Comparison of ENCODE assay signal across 8 cellular contexts in the genomic region with DNA sequence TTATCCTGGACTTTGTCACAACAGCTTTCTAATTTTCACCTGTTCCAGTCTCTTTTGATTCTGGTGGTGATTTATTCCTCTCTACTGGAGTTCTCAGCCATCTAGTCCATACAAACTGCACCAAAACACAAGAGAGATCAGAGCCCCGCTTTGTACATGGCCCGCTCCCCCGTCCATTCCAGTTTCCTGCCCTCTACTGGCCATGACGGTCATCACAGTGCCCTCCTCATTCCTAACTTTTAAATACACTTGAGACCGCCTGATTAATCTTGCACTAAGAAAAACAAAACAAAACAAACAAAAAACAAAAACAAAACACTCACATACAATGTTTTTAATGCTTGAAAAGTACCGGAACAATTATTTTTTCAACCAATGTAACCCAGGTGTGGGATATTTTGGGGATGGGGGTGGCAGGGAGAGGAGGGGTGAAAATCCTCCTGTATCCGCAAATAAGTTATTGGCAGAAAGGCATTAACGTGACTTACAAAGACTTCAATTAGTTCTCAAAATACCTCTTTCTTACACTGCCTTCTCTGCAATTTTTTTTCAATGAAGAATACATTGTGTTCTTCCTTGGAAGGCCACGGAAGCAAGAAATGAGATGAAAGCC.
DNase-seq lines count a peak whose midpoint lies in the region; ATAC-seq, FAIRE-seq and TF ChIP-seq lines count a peak whose summit lies in the region.

No MANE protein-coding gene starts in this region.

- H3K56ac ChIP-seq in H1 (replicated peaks; ENCODE audit: insufficient read length, low read depth, low read length), result no peak overlapping the region

- no peak overlapping the region for H2BK120ac ChIP-seq in H1 (replicated peaks; ENCODE audit: low read depth, low read length)

- no peaks in the 10 kb centered on the region for H3K9me3 ChIP-seq in AG04450 (ENCODE audit: control insufficient read depth, insufficient read depth, low read length)
- H3K9me3 ChIP-seq in H1 (ENCODE audit: insufficient read depth in 2 of 2, low read depth in 1 of 2, low read length in 1 of 2), result no peaks in the 10 kb centered on the region
- H3K9me3 ChIP-seq in psoas muscle, result no peaks in the 10 kb centered on the region

- H4K20me1 ChIP-seq in H1 (replicated peaks in 1 of 2; ENCODE audit: control insufficient read depth in 1 of 2, insufficient read depth in 2 of 2, low read length in 2 of 2), result no peaks in the 10 kb centered on the region

- H3K4me3 ChIP-seq in AG04450 (ENCODE audit: low read depth, low read length) (no peak overlapping the region), H1 (ENCODE audit: extremely low read depth in 1 of 4, insufficient read depth in 2 of 4, low read depth in 3 of 4, low read length in 4 of 4) (peak overlapping the region in 2 of 4 experiments; percentile 42 to 45; a peak in 4 of 8 replicates), psoas muscle (no peak overlapping the region)

- H3K9ac ChIP-seq in H1 (replicated peaks in 1 of 4; ENCODE audit: extremely low read depth in 1 of 4, low read depth in 3 of 4, low read length in 3 of 4), result no peak overlapping the region

- H2BK12ac ChIP-seq in H1 (ENCODE audit: low read depth, low read length), result no peak overlapping the region

- H2AK5ac ChIP-seq in H1 (ENCODE audit: low read depth, low read length), result no peak overlapping the region

- H3K4me1 ChIP-seq in H1 (replicated peaks in 1 of 4; ENCODE audit: control insufficient read depth in 3 of 4, insufficient read depth in 4 of 4, low read length in 3 of 4) (peaks cover 0 to 6% (median 0%) of the 10 kb centered on the region in 4 experiments; a peak in 3 of 7 replicates), psoas muscle (no peaks in the 10 kb centered on the region)

- peak; percentile 48 to 57 for TF ChIP-seq RAD21 in H1 (IDR thresholded peaks at IDR 0.05 in 1 of 2, conservative IDR thresholded peaks at IDR 0.05 in 1 of 2; ENCODE audit: low read depth in 2 of 2, low read length in 2 of 2)

- CTCF ChIA-PET in AG04450 (lab: Charles Lee), result interaction anchor here (0.5 to 0.6 kb wide), 3 partner anchors 9 to 603 kb away, joined by 3 read pairs; no protein-coding TSS in a partner anchor
- CTCF ChIA-PET in H1 (lab: Charles Lee; ENCODE audit: partially characterized antibody), result interaction anchor here (0.7 to 2.2 kb wide), 2 partner anchors 10 to 17 kb away, joined by 7 to 12 read pairs; no protein-coding TSS in a partner anchor

- no peak overlapping the region for H3K23ac ChIP-seq in H1 (ENCODE audit: insufficient read length)

- 73% methylated on average over 9 of the region's 9 CpGs; no CpG with 5 or more reads in 1 of the 2 experiments for WGBS in H1 (ENCODE audit: extremely low coverage in 1 of 2, insufficient coverage in 1 of 2, insufficient read length in 1 of 2, insufficient replicate concordance in 2 of 2, low coverage in 1 of 2, low lambda C conversion rate in 2 of 2, missing lambda C conversion rate in 1 of 2), 2 experiments
- 63 to 77% (median 67%) methylated on average over 9 of the region's 9 CpGs for WGBS in psoas muscle, 3 donors

- TF ChIP-seq POLR2A in H1 (IDR thresholded peaks at IDR 0.05; ENCODE audit: control extremely low read depth in 1 of 2, low read depth in 2 of 2, low read length in 2 of 2), result no peak

- H2BK20ac ChIP-seq in H1 (ENCODE audit: low read length), result no peak overlapping the region

- no peak overlapping the region for H3K27ac ChIP-seq in AG04450 (ENCODE audit: low read depth, low read length)
- no peak overlapping the region for H3K27ac ChIP-seq in H1 (ENCODE audit: low read depth, low read length)
- no peak overlapping the region for H3K27ac ChIP-seq in psoas muscle

- no peaks in the 10 kb centered on the region for H3K79me1 ChIP-seq in H1 (ENCODE audit: low read depth, low read length)

- no peaks in the 10 kb centered on the region for H3K79me2 ChIP-seq in H1 (ENCODE audit: control insufficient read depth in 1 of 2, insufficient read depth in 2 of 2, low read length in 2 of 2)

- ATAC-seq in GM18909 (IDR thresholded peaks at IDR 0.05; ENCODE audit: poor library complexity, unreplicated experiment) (peak; percentile 45), psoas muscle (no peak), GM18861 (IDR thresholded peaks at IDR 0.05; ENCODE audit: unreplicated experiment) (no peak), GM19397 (IDR thresholded peaks at IDR 0.05; ENCODE audit: unreplicated experiment) (no peak)

- H3K14ac ChIP-seq in H1 (ENCODE audit: insufficient read length), result no peak overlapping the region

- intact Hi-C loops in psoas muscle (cut with DNase I), result no loop called here

- H4K91ac ChIP-seq in H1 (replicated peaks; ENCODE audit: insufficient read length, low read length), result no peak overlapping the region

- H2AFZ ChIP-seq in H1 (ENCODE audit: low read length), result no peak overlapping the region

- H2BK15ac ChIP-seq in H1 (ENCODE audit: low read length), result no peak overlapping the region

- TF ChIP-seq CTCF in AG04450 (IDR thresholded peaks at IDR 0.05; ENCODE audit: low read depth, low read length) (peak; percentile 54), H1 (IDR thresholded peaks at IDR 0.05; ENCODE audit: control extremely low read depth in 1 of 3, insufficient read depth in 1 of 3, low read depth in 1 of 3, low read length in 3 of 3) (peak; percentile 62 to 83 (median 81)), psoas muscle (IDR thresholded peaks at IDR 0.05) (peak; percentile 12)

- H3K36me3 ChIP-seq in H1 (ENCODE audit: control insufficient read depth in 2 of 4, insufficient read depth in 4 of 4, low read length in 3 of 4), result no peaks in the 10 kb centered on the region
- no peaks in the 10 kb centered on the region for H3K36me3 ChIP-seq in psoas muscle (ENCODE audit: insufficient read depth in 1 of 2, low read depth in 1 of 2)

- DNase-seq in AG04450 (ENCODE audit: low read depth, low spot score), result no peak
- peak; percentile 53 to 60 for DNase-seq in NCI-H187 (lab: John Stamatoyannopoulos, UW)
- peak; percentile 1 to 75 for DNase-seq in H1 (ENCODE audit: low read depth in 1 of 2, low spot score in 2 of 2)
- peak in 1 of 2 donors; percentile 38 for DNase-seq in psoas muscle
- no peak for DNase-seq in cortex of kidney (lab: John Stamatoyannopoulos, UW)

- peak; percentile 69 for FAIRE-seq in H1 (lab: Jason Lieb, UNC)

- H3K18ac ChIP-seq in H1 (ENCODE audit: extremely low read depth, low read length), result no peak overlapping the region

- POLR2A ChIA-PET in AG04450 (lab: Yijun Ruan, JAX), result no interaction called here
- POLR2A ChIA-PET in H1 (lab: Charles Lee; ENCODE audit: partially characterized antibody), result no interaction called here

- TF ChIP-seq EP300 in H1 (IDR thresholded peaks at IDR 0.05; ENCODE audit: borderline replicate concordance in 1 of 2, low read depth in 2 of 2, low read length in 2 of 2), result no peak

- peak overlapping the region in 1 of 2 experiments; percentile 27; a peak in 3 of 4 replicates for H3K4me2 ChIP-seq in H1 (ENCODE audit: insufficient read depth in 1 of 2, low read depth in 2 of 2, low read length in 2 of 2)

- no peak overlapping the region for H4K5ac ChIP-seq in H1 (ENCODE audit: insufficient read length, low read depth, low read length)

- no peak overlapping the region for H2BK5ac ChIP-seq in H1 (ENCODE audit: low read depth, low read length)

- H3K4ac ChIP-seq in H1 (replicated peaks; ENCODE audit: insufficient read length, low read depth, low read length), result no peak overlapping the region

- H4K8ac ChIP-seq in H1 (ENCODE audit: extremely low read depth, insufficient read depth, low read length), result no peak overlapping the region

- H3K27me3 ChIP-seq in AG04450 (ENCODE audit: control insufficient read depth, insufficient read depth, low read length) (peaks cover 3% of the 10 kb centered on the region), H1 (replicated peaks in 1 of 4; ENCODE audit: control insufficient read depth in 3 of 4, extremely low read depth in 1 of 4, insufficient read depth in 3 of 4, low read length in 3 of 4) (no peaks in the 10 kb centered on the region), psoas muscle (ENCODE audit: insufficient read depth in 3 of 3, low read length in 2 of 3) (peaks cover 0 to 2% (median 0%) of the 10 kb centered on the region in 3 donors)

- H3K23me2 ChIP-seq in H1 (ENCODE audit: low read depth, low read length), result no peaks in the 10 kb centered on the region

TF ChIP-seq in H1, 55 proteins besides CTCF, POLR2A, EP300 and RAD21:
- no peak for TF ChIP-seq GTF2F1 (IDR thresholded peaks at IDR 0.05; ENCODE audit: borderline replicate concordance, low read depth, low read length)
- TF ChIP-seq ZNF274 (IDR thresholded peaks at IDR 0.05; ENCODE audit: borderline replicate concordance, extremely low read depth, low read length), result no peak
- TF ChIP-seq CBX8 (IDR thresholded peaks at IDR 0.05; ENCODE audit: borderline replicate concordance, low read depth, low read length), result no peak
- peak; percentile 37; the same call in 1 of the 2 replicates for TF ChIP-seq CREB1 (IDR thresholded peaks at IDR 0.05)
- TF ChIP-seq SP4 (IDR thresholded peaks at IDR 0.05; ENCODE audit: low read length), result no peak

Comparison
In these comparisons a context has a peak if more than half of its experiments do, and no peak if none do; other contexts are left out.
1. DNase-seq: peak in NCI-H187 (2 of 2) and H1 (2 of 2); none in AG04450 (single experiment) and cortex of kidney (single experiment).
2. CTCF ChIP-seq: peak in every context shown above with its lines; median percentile 81 in H1; 54 in AG04450; 12 in psoas muscle.